7 cellular contexts compared by ENCODE assay signal in genomic region chr6:156389296-156389695, GRCh38.
"Had no signal": no experiment of that assay in that cellular context is flagged by ENCODE, and none has a peak within 500 bp of the region (broad histone marks: within the 10 kb centered on the region; RNA-seq: fewer than 3 reads in every experiment).

No MANE protein-coding gene starts in this region.

- H3K36me3 ChIP-seq: HAP-1 had no signal

- H3K4me3 ChIP-seq: GM23338, HAP-1 had no signal

- DNase-seq: H7, HFFc6 had no signal

- H3K4me2 ChIP-seq: GM23338 had no signal

- H3K27ac ChIP-seq: HL-60 had no signal

- H3K4me1 ChIP-seq: HAP-1 had no signal

- H3K9me3 ChIP-seq: HAP-1 had no signal

- FAIRE-seq: HepG2 had no signal

- ATAC-seq: GM23338, HCT116, HepG2 had no signal

- H2AFZ ChIP-seq: GM23338 had no signal
